33 cellular contexts compared by ENCODE assay signal in the genomic region with DNA sequence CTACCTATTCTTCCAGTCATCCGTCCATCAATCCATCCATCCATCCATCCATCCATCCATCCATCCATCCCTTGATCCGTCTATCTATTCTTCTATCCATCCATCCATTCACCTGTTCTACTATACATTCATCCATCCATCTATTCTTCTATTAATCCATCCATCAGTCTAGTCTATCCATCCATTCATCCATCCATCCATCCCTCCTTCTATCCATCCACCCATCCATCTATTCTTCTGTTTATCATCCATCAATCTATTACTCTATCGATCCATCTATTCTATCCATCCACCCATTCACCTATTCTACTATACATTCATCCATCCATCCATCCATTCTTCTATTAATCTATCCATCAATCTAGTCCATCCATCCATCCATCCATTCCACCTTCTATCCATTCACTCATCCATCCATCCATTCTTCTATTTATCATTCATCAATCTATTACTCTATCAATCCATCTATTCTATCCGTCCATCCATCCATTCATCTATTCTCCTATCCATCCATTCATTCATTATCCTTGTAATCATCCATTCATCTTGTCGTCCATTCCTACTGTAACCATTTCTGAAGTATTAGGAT.
"Had no signal": no experiment of that assay in that cellular context is flagged by ENCODE, and none has a peak within 500 bp of the region (broad histone marks: within the 10 kb centered on the region; RNA-seq: fewer than 3 reads in every experiment).

No MANE protein-coding gene starts in this region.

- H3K27me3 ChIP-seq: adrenal gland, ascending aorta, body of pancreas, brain microvascular endothelial cell, breast epithelium, cardiac muscle cell had no signal

- FAIRE-seq: astrocyte, bronchial epithelial cell had no signal

- H3K4me1 ChIP-seq: adrenal gland, ascending aorta, body of pancreas, breast epithelium had no signal

- H3K36me3 ChIP-seq: adrenal gland, ascending aorta, brain microvascular endothelial cell, breast epithelium, cardiac muscle cell had no signal

- H3K9me3 ChIP-seq: adrenal gland, ascending aorta, body of pancreas, breast epithelium had no signal

- H3K27ac ChIP-seq: adrenal gland, ascending aorta, body of pancreas, brain microvascular endothelial cell, breast epithelium, cardiac muscle cell had no signal

- ATAC-seq: activated naive CD4-positive, alpha-beta T cell treated with anti-CD3 and anti-CD28 coated beads, Interleukin-2, amount 50 U/mL, for 72 hours; activated naive CD8-positive, alpha-beta T cell treated with anti-CD3 and anti-CD28 coated beads, Interleukin-2, amount 50 U/mL, for 24 hours; activated T-cell treated with anti-CD3 and anti-CD28 coated beads, Interleukin-2, amount 50 U/mL, for 4 hours; activated T-cell treated with anti-CD3 and anti-CD28 coated beads, Interleukin-2, amount 50 U/mL, for 72 hours; activated T-helper 17 cell treated with anti-CD3 and anti-CD28 coated beads, Interleukin-2, amount 50 U/mL, for 72 hours; body of pancreas had no signal

- H3K4me3 ChIP-seq: adrenal gland, ascending aorta, body of pancreas, breast epithelium, cardiac muscle cell had no signal

- DNase-seq: activated effector memory CD4-positive, alpha-beta T cell treated with anti-CD3 and anti-CD28 coated beads, Interleukin-2, amount 50 U/mL, for 16 hours; activated effector memory CD4-positive, alpha-beta T cell treated with Interleukin-2 at 50 U/mL for 16 hours; activated gamma-delta T cell; activated gamma-delta T cell treated with Interleukin-2 at 50 U/mL for 16 hours; activated naive CD4-positive, alpha-beta T cell; activated naive CD4-positive, alpha-beta T cell treated with anti-CD3 and anti-CD28 coated beads for 36 hours; activated naive CD4-positive, alpha-beta T cell treated with anti-CD3 and anti-CD28 coated beads, Interleukin-2, amount 10 ng/mL, durations not matched to agents 7 days and 5 days; activated naive CD4-positive, alpha-beta T cell treated with anti-CD3 and anti-CD28 coated beads, Interleukin-2, amount 50 U/mL, for 16 hours; activated naive CD4-positive, alpha-beta T cell treated with Interleukin-2 at 50 U/mL for 16 hours; activated naive CD8-positive, alpha-beta T cell treated with anti-CD3 and anti-CD28 coated beads for 36 hours; activated naive CD8-positive, alpha-beta T cell treated with anti-CD3 and anti-CD28 coated beads, Interleukin-2, amount 10 ng/mL, durations not matched to agents 7 days and 5 days; activated naive CD8-positive, alpha-beta T cell treated with anti-CD3 and anti-CD28 coated beads, Interleukin-2, amount 50 U/mL, for 24 hours; activated T-cell treated with anti-CD3 and anti-CD28 coated beads, Interleukin-2, amount 50 U/mL, for 24 hours; activated T-cell treated with anti-CD3 and anti-CD28 coated beads, Interleukin-2, amount 50 U/mL, for 4 hours; activated T-cell treated with anti-CD3 and anti-CD28 coated beads, Interleukin-2, amount 50 U/mL, for 48 hours; activated T-cell treated with anti-CD3 and anti-CD28 coated beads, Interleukin-2, amount 50 U/mL, for 72 hours; adrenal gland; amniotic stem cell; amygdala; anterior cingulate cortex; aorta; body of pancreas; brain microvascular endothelial cell; caudate nucleus; central memory CD4-positive, alpha-beta T cell; cerebellar nuclear complex had no signal
